Comparison of ENCODE assay signal across 38 cellular contexts in the genomic region with DNA sequence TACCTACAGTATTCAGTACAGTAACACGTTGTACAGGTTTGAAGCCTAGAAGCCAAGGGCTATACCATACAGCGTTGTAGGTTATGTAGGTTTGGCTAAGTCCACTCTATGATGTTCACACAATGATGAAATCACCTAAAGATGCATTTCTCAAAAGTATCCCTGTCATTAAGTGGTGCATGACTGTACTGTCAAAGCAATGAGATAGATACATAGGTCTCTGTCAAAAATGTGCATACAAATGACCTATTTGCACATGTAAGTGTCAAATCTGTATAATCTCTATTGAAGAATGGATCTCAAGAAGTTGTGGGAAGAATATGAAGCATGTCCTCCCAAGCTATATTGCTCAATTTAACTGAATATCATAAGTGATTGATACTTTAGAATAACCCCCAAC. TPM values are rescaled to one million over a fixed set of nuclear protein-coding genes. Genes with fewer than 3 reads are reported as not detected.
"Had no signal": no experiment of that assay in that cellular context is flagged by ENCODE, and none has a peak within 500 bp of the region (broad histone marks: within the 10 kb centered on the region; RNA-seq: fewer than 3 reads in every experiment).

No MANE protein-coding gene starts in this region.

- H3K4me2 ChIP-seq: KMS-11 had no signal

- H3K36me3 ChIP-seq: MG63 had no signal

- H3K27me3 ChIP-seq: MG63 had no signal

- H3K9me3 ChIP-seq: MG63 had no signal

- H3K9ac ChIP-seq: KMS-11 had no signal

- H3K27ac ChIP-seq: KMS-11 had no signal

- DNase-seq: Kasumi-1, MG63, MM.1S, MV-4-11, NCI-H1048, NCI-H1092, NCI-H1092 treated with DMSO at 0.1 percent for 48 hours, NCI-H1105, NCI-H1105 treated with DMSO at 0.1 percent for 48 hours, NCI-H1417, NCI-H1417 treated with DMSO at 0.1 percent for 48 hours, NCI-H1436, NCI-H1436 treated with DMSO at 0.1 percent for 48 hours, NCI-H146, NCI-H1694, NCI-H1694 treated with DMSO at 0.1 percent for 48 hours, NCI-H187, NCI-H187 treated with DMSO at 0.1 percent for 48 hours, NCI-H1930, NCI-H2029, NCI-H2029 treated with DMSO at 0.1 percent for 48 hours, NCI-H2081, NCI-H2081 treated with DMSO at 0.1 percent for 48 hours, NCI-H2107, NCI-H2171, NCI-H2171 treated with DMSO at 0.1 percent for 48 hours, NCI-H2227 treated with DMSO at 0.1 percent for 48 hours, NCI-H226, NCI-H345, NCI-H446, NCI-H446 treated with DMSO at 0.1 percent for 48 hours, NCI-H510A, NCI-H510A treated with DMSO at 0.1 percent for 48 hours had no signal

- H3K4me3 ChIP-seq: MG63 had no signal

RNA-seq across cellular contexts. Expression of a gene that starts 11.9 kb away (rescaled TPM):
- total RNA-seq: LHCN-M2, M059J, MCF 10A, NCI-H460 had no signal
